In the genomic region with DNA sequence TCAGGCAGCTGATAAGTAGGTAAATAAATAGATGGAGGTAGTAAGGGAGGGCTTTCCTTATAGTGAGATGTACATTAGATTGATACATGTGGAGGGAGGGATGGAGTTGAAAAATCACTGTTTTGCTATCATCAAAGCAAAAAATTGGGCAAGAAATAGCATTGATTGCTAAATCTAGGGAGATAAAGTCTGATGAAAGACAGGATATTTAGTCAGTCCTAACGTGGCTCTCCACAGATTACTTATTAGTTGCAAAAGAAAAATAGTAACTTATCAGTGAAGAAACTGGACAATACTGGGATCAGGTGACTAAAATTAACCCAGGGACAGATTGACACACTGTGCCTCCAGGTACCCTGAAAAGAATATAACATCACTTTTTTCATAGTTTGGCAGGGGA, we compare ENCODE assay signal across 17 cellular contexts. TPM values are rescaled to one million over a fixed set of nuclear protein-coding genes. Genes with fewer than 3 reads are reported as not detected.
DNase-seq lines count a peak whose midpoint lies in the region; ATAC-seq and TF ChIP-seq lines count a peak whose summit lies in the region.
"Had no signal": no experiment of that assay in that cellular context is flagged by ENCODE, and none has a peak within 500 bp of the region (broad histone marks: within the 10 kb centered on the region; RNA-seq: fewer than 3 reads in every experiment).

No MANE protein-coding gene starts in this region.

- CTCF ChIA-PET in CD8-positive, alpha-beta T cell (lab: Charles Lee), result no interaction called here

- H3K27ac Mint-ChIP-seq in CD8-positive, alpha-beta T cell, result no peak overlapping the region
- H3K27ac Mint-ChIP-seq: IgD-negative memory B cell had no signal

- H3K4me3 ChIP-seq in epithelial cell of esophagus (ENCODE audit: low read length) (no peak overlapping the region), osteoblast (ENCODE audit: insufficient read depth, low read length) (no peak overlapping the region)
- no peak overlapping the region for H3K4me3 ChIP-seq in CD8-positive, alpha-beta T cell (ENCODE audit: low read depth, low read length)
- H3K4me3 ChIP-seq: esophagus squamous epithelium, thoracic aorta had no signal

- no peak overlapping the region for H2AFZ ChIP-seq in osteoblast (ENCODE audit: low read length)

- no peaks in the 10 kb centered on the region for H4K20me1 ChIP-seq in osteoblast (ENCODE audit: insufficient read depth, low read length)

- no peaks in the 10 kb centered on the region for H3K79me2 ChIP-seq in osteoblast (ENCODE audit: insufficient read depth, low read length)

- H3K4me1 ChIP-seq in osteoblast (ENCODE audit: insufficient read depth, low read length), result peaks cover 10% of the 10 kb centered on the region
- no peaks in the 10 kb centered on the region for H3K4me1 ChIP-seq in CD8-positive, alpha-beta T cell (ENCODE audit: insufficient read depth, low read length)
- H3K4me1 ChIP-seq: BE2C had no signal

- no peaks in the 10 kb centered on the region for H3K9me3 Mint-ChIP-seq in CD8-positive, alpha-beta T cell
- H3K9me3 Mint-ChIP-seq: IgD-negative memory B cell had no signal

- no peaks in the 10 kb centered on the region for H3K27me3 ChIP-seq in osteoblast (ENCODE audit: insufficient read depth, low read length)
- H3K27me3 ChIP-seq in CD8-positive, alpha-beta T cell (ENCODE audit: insufficient read depth, low read length), result no peaks in the 10 kb centered on the region
- H3K27me3 ChIP-seq: BE2C, esophagus squamous epithelium had no signal

- peak; percentile 11 for DNase-seq in ELR (ENCODE audit: low read depth)
- DNase-seq in NCI-H226, result peak; percentile 58
- peak; percentile 55 for DNase-seq in epithelial cell of esophagus (ENCODE audit: low read depth)
- DNase-seq in osteoblast (ENCODE audit: insufficient read length, low spot score, missing footprints), result peak; percentile 60
- no peak for DNase-seq in CD8-positive, alpha-beta T cell
- no peak for DNase-seq in NCI-H1436 (lab: John Stamatoyannopoulos, UW)
- DNase-seq in GM10266 (ENCODE audit: extremely low spot score), result no peak
- DNase-seq: BE2C; DMS 273 treated with DMSO at 0.1 percent for 48 hours; esophagus squamous epithelium; NCI-H1092; NCI-H2227 treated with DMSO at 0.1 percent for 48 hours; right cardiac atrium; SHP77 treated with DMSO at 0.1 percent for 48 hours; stimulated activated CD4-positive, alpha-beta T cell treated with anti-CD3 and anti-CD28 coated beads, Interleukin-2, amount 100 ng/mL, for 24 hours had no signal

- no peak for TF ChIP-seq CTCF in epithelial cell of esophagus (IDR thresholded peaks at IDR 0.05; ENCODE audit: insufficient read depth, low read depth, low read length, missing control alignments)
- TF ChIP-seq CTCF in osteoblast (IDR thresholded peaks at IDR 0.05; ENCODE audit: extremely low read depth, low read depth, low read length), result no peak
- TF ChIP-seq CTCF in CD8-positive, alpha-beta T cell (IDR thresholded peaks at IDR 0.05), result no peak
- TF ChIP-seq CTCF in GM10266 (IDR thresholded peaks at IDR 0.05; ENCODE audit: control insufficient read depth, insufficient read depth, low read depth, missing control alignments), result no peak

- ATAC-seq in CD8-positive, alpha-beta T cell, result no peak

- no peaks in the 10 kb centered on the region for H3K9me3 ChIP-seq in osteoblast (ENCODE audit: low read depth, low read length)
- H3K9me3 ChIP-seq in CD8-positive, alpha-beta T cell (ENCODE audit: low read length), result no peaks in the 10 kb centered on the region
- H3K9me3 ChIP-seq: BE2C, esophagus squamous epithelium, thoracic aorta had no signal

- no peaks in the 10 kb centered on the region for H3K36me3 Mint-ChIP-seq in CD8-positive, alpha-beta T cell

- peak overlapping the region; percentile 23 for H3K4me2 ChIP-seq in osteoblast (ENCODE audit: insufficient read depth, low read length)

- POLR2A ChIA-PET in CD8-positive, alpha-beta T cell (lab: Charles Lee), result no interaction called here

- no peaks in the 10 kb centered on the region for H3K36me3 ChIP-seq in osteoblast (ENCODE audit: insufficient read depth, low read length)
- H3K36me3 ChIP-seq in CD8-positive, alpha-beta T cell (ENCODE audit: insufficient read depth, low read length), result no peaks in the 10 kb centered on the region
- H3K36me3 ChIP-seq: BE2C, esophagus squamous epithelium, thoracic aorta had no signal

- no peak overlapping the region for H3K4me3 Mint-ChIP-seq in CD8-positive, alpha-beta T cell
- H3K4me3 Mint-ChIP-seq: IgD-negative memory B cell had no signal

- H3K27ac ChIP-seq in osteoblast (ENCODE audit: low read depth, low read length), result no peak overlapping the region
- no peak overlapping the region for H3K27ac ChIP-seq in CD8-positive, alpha-beta T cell (ENCODE audit: low read depth, low read length)
- H3K27ac ChIP-seq: thoracic aorta had no signal

- intact Hi-C loops in CD8-positive, alpha-beta T cell (cut with DNase I, micrococcal nuclease), result no loop called here

- no peaks in the 10 kb centered on the region for H3K4me1 Mint-ChIP-seq in CD8-positive, alpha-beta T cell (ENCODE audit: low read depth)

- no peaks in the 10 kb centered on the region for H3K27me3 Mint-ChIP-seq in CD8-positive, alpha-beta T cell (ENCODE audit: low read depth)

RNA-seq across cellular contexts. Expression of a gene that starts 27.0 kb away (rescaled TPM):
- total RNA-seq in osteoblast, result 83.2 and 88.7 TPM in 2 replicates
- total RNA-seq in CD8-positive, alpha-beta T cell, result 10 to 100 TPM; 48.3 to 51.2 TPM

Comparison
In these comparisons a context has a peak if more than half of its experiments do, and no peak if none do; other contexts are left out.
1. DNase-seq: peak in ELR (single experiment), NCI-H226 (single experiment), epithelial cell of esophagus (single experiment) and osteoblast (single experiment); none in CD8-positive, alpha-beta T cell (0 of 7), NCI-H1436 (single experiment) and GM10266 (single experiment).